ENCODE assay signal across 19 cellular contexts in the genomic region with DNA sequence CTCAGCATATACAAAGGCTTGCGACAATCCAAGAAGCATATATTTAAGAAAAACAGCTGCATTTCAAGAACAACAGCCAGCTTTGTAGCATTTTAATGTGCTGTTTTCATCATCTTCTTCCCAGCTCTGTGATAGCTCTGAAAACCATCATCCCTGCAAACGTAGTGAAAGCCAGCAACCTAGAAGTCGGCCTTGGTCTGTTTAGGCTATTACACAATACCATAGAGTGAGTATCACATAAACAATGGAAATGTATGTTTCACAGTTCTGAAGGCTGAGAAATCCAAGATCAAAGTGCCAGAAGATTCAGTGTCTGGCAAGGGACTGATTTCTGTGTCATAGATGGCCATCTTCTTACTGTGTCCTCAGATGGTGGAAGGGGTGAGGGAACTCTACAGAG.
"Had no signal": no experiment of that assay in that cellular context is flagged by ENCODE, and none has a peak within 500 bp of the region (broad histone marks: within the 10 kb centered on the region; RNA-seq: fewer than 3 reads in every experiment).

No MANE protein-coding gene starts in this region.

- H3K4me2 ChIP-seq: hepatocyte had no signal

- H3K4me3 ChIP-seq: colonic mucosa, esophagus squamous epithelium, hepatocyte, lung, psoas muscle, skin epidermis, suprapubic skin, thyroid gland had no signal

- H3K9ac ChIP-seq: parathyroid adenoma had no signal

- H2AFZ ChIP-seq: hepatocyte, parathyroid adenoma had no signal

- H3K4me1 ChIP-seq: colonic mucosa, esophagus squamous epithelium, parathyroid adenoma, psoas muscle, suprapubic skin, thyroid gland had no signal

- H3K27me3 ChIP-seq: colonic mucosa, esophagus squamous epithelium, hepatocyte, suprapubic skin, thyroid gland had no signal

- DNase-seq: cerebellar nuclear complex; colonic mucosa; dermis blood vessel endothelial cell; esophagus squamous epithelium; foreskin melanocyte; head of caudate nucleus; left colon; left ventricle myocardium superior; mesendoderm; naive B cell; psoas muscle; retina; stimulated activated naive CD4-positive, alpha-beta T cell treated with Interleukin-2 at 50 U/mL for 16 hours; thyroid gland had no signal

- H3K9me3 ChIP-seq: colonic mucosa, thyroid gland had no signal

- H3K27ac ChIP-seq: colonic mucosa, esophagus squamous epithelium, hepatocyte, parathyroid adenoma, psoas muscle, skin epidermis, suprapubic skin, thyroid gland had no signal

- H3K36me3 ChIP-seq: colonic mucosa, esophagus squamous epithelium, suprapubic skin, thyroid gland had no signal
